ENCODE assay signal across 2 cellular contexts in the genomic region with DNA sequence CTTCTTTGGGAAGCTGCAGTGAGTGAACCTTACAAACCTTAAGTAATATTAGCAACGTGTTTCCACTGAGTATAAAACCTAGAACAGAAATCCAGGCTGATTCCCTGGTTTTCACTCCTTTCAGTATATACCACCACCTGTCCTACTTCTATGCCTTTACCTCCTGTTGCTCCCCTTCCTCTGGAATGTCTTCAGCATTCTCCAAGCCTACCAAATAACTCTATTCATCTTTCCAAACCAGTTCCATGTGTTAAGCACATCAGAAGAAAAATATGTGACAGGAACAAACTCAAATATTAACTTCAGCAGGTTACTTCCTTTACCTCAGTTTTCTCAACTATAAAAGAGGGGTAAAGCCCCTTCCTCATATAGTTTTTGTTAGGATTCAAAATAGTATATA.
TF ChIP-seq lines count a peak whose summit lies in the region.

No MANE protein-coding gene starts in this region.

TF ChIP-seq in GM23338, 12 proteins besides CTCF, POLR2A, EP300 and RAD21 (continued from another document):
- TF ChIP-seq, protein P1, sequence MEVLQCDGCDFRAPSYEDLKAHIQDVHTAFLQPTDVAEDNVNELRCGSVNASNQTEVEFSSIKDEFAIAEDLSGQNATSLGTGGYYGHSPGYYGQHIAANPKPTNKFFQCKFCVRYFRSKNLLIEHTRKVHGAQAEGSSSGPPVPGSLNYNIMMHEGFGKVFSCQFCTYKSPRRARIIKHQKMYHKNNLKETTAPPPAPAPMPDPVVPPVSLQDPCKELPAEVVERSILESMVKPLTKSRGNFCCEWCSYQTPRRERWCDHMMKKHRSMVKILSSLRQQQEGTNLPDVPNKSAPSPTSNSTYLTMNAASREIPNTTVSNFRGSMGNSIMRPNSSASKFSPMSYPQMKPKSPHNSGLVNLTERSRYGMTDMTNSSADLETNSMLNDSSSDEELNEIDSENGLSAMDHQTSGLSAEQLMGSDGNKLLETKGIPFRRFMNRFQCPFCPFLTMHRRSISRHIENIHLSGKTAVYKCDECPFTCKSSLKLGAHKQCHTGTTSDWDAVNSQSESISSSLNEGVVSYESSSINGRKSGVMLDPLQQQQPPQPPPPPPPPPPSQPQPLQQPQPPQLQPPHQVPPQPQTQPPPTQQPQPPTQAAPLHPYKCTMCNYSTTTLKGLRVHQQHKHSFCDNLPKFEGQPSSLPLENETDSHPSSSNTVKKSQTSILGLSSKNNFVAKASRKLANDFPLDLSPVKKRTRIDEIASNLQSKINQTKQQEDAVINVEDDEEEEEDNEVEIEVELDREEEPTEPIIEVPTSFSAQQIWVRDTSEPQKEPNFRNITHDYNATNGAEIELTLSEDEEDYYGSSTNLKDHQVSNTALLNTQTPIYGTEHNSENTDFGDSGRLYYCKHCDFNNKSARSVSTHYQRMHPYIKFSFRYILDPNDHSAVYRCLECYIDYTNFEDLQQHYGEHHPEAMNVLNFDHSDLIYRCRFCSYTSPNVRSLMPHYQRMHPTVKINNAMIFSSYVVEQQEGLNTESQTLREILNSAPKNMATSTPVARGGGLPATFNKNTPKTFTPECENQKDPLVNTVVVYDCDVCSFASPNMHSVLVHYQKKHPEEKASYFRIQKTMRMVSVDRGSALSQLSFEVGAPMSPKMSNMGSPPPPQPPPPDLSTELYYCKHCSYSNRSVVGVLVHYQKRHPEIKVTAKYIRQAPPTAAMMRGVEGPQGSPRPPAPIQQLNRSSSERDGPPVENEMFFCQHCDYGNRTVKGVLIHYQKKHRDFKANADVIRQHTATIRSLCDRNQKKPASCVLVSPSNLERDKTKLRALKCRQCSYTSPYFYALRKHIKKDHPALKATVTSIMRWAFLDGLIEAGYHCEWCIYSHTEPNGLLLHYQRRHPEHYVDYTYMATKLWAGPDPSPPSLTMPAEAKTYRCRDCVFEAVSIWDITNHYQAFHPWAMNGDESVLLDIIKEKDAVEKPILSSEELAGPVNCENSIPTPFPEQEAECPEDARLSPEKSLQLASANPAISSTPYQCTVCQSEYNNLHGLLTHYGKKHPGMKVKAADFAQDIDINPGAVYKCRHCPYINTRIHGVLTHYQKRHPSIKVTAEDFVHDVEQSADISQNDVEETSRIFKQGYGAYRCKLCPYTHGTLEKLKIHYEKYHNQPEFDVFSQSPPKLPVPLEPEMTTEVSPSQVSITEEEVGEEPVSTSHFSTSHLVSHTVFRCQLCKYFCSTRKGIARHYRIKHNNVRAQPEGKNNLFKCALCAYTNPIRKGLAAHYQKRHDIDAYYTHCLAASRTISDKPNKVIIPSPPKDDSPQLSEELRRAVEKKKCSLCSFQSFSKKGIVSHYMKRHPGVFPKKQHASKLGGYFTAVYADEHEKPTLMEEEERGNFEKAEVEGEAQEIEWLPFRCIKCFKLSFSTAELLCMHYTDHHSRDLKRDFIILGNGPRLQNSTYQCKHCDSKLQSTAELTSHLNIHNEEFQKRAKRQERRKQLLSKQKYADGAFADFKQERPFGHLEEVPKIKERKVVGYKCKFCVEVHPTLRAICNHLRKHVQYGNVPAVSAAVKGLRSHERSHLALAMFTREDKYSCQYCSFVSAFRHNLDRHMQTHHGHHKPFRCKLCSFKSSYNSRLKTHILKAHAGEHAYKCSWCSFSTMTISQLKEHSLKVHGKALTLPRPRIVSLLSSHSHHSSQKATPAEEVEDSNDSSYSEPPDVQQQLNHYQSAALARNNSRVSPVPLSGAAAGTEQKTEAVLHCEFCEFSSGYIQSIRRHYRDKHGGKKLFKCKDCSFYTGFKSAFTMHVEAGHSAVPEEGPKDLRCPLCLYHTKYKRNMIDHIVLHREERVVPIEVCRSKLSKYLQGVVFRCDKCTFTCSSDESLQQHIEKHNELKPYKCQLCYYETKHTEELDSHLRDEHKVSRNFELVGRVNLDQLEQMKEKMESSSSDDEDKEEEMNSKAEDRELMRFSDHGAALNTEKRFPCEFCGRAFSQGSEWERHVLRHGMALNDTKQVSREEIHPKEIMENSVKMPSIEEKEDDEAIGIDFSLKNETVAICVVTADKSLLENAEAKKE (CRISPR knock-in tag; IDR thresholded peaks at IDR 0.05), result no peak
- TF ChIP-seq ZNF331 (CRISPR knock-in tag; IDR thresholded peaks at IDR 0.05; ENCODE audit: low read depth) (no peak), JUNB (IDR thresholded peaks at IDR 0.05; ENCODE audit: unreplicated experiment) (no peak), POLR2AphosphoS5 (IDR thresholded peaks at IDR 0.05; ENCODE audit: low read depth) (no peak), REST (IDR thresholded peaks at IDR 0.05; ENCODE audit: unreplicated experiment) (no peak), CREB1 (CRISPR knock-in tag; IDR thresholded peaks at IDR 0.05; ENCODE audit: low read depth) (no peak), EZH2phosphoT487 (IDR thresholded peaks at IDR 0.05; ENCODE audit: unreplicated experiment) (no peak), NANOG (IDR thresholded peaks at IDR 0.05; ENCODE audit: borderline replicate concordance) (no peak)

TF ChIP-seq in WTC11, 78 proteins besides CTCF, POLR2A, EP300 and RAD21 (continued from another document):
- TF ChIP-seq, protein P2, sequence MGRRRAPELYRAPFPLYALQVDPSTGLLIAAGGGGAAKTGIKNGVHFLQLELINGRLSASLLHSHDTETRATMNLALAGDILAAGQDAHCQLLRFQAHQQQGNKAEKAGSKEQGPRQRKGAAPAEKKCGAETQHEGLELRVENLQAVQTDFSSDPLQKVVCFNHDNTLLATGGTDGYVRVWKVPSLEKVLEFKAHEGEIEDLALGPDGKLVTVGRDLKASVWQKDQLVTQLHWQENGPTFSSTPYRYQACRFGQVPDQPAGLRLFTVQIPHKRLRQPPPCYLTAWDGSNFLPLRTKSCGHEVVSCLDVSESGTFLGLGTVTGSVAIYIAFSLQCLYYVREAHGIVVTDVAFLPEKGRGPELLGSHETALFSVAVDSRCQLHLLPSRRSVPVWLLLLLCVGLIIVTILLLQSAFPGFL (CRISPR knock-in tag; IDR thresholded peaks at IDR 0.05; ENCODE audit: borderline replicate concordance), result no peak
- no peak for TF ChIP-seq ZBTB21 (CRISPR knock-in tag; IDR thresholded peaks at IDR 0.05; ENCODE audit: borderline replicate concordance)
- no peak for TF ChIP-seq ETV6 (CRISPR knock-in tag; IDR thresholded peaks at IDR 0.05)
- no peak for TF ChIP-seq ZNF396 (CRISPR knock-in tag; IDR thresholded peaks at IDR 0.05; ENCODE audit: borderline replicate concordance)
- TF ChIP-seq TEAD4 (CRISPR knock-in tag; IDR thresholded peaks at IDR 0.05), result no peak
- TF ChIP-seq GABPB1 (CRISPR knock-in tag; IDR thresholded peaks at IDR 0.05), result no peak
- TF ChIP-seq, protein P3, sequence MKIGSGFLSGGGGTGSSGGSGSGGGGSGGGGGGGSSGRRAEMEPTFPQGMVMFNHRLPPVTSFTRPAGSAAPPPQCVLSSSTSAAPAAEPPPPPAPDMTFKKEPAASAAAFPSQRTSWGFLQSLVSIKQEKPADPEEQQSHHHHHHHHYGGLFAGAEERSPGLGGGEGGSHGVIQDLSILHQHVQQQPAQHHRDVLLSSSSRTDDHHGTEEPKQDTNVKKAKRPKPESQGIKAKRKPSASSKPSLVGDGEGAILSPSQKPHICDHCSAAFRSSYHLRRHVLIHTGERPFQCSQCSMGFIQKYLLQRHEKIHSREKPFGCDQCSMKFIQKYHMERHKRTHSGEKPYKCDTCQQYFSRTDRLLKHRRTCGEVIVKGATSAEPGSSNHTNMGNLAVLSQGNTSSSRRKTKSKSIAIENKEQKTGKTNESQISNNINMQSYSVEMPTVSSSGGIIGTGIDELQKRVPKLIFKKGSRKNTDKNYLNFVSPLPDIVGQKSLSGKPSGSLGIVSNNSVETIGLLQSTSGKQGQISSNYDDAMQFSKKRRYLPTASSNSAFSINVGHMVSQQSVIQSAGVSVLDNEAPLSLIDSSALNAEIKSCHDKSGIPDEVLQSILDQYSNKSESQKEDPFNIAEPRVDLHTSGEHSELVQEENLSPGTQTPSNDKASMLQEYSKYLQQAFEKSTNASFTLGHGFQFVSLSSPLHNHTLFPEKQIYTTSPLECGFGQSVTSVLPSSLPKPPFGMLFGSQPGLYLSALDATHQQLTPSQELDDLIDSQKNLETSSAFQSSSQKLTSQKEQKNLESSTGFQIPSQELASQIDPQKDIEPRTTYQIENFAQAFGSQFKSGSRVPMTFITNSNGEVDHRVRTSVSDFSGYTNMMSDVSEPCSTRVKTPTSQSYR (CRISPR knock-in tag; IDR thresholded peaks at IDR 0.05), result no peak
